11 cellular contexts compared by ENCODE assay signal in genomic region chr3:168025076-168025475, GRCh38.
DNase-seq lines count a peak whose midpoint lies in the region; ATAC-seq and TF ChIP-seq lines count a peak whose summit lies in the region.
"Had no signal": no experiment of that assay in that cellular context is flagged by ENCODE, and none has a peak within 500 bp of the region (broad histone marks: within the 10 kb centered on the region; RNA-seq: fewer than 3 reads in every experiment).

No MANE protein-coding gene starts in this region.

- ATAC-seq in Right ventricle myocardium inferior (no peak), HG03280 (IDR thresholded peaks at IDR 0.05; ENCODE audit: unreplicated experiment) (no peak), HG03565 (IDR thresholded peaks at IDR 0.05; ENCODE audit: unreplicated experiment) (no peak)
- no peak for ATAC-seq in activated naive CD8-positive, alpha-beta T cell treated with anti-CD3 and anti-CD28 coated beads, Interleukin-2, amount 50 U/mL, for 24 hours

- H3K27ac Mint-ChIP-seq in activated naive CD8-positive, alpha-beta T cell treated with anti-CD3 and anti-CD28 coated beads, Interleukin-2, amount 50 U/mL, for 24 hours: peak overlapping the region; percentile 91

- no peak for DNase-seq in right atrium auricular region (ENCODE audit: low spot score)
- DNase-seq in Right ventricle myocardium inferior (ENCODE audit: missing footprints): no peak
- no peak for DNase-seq in activated naive CD8-positive, alpha-beta T cell treated with anti-CD3 and anti-CD28 coated beads, Interleukin-2, amount 50 U/mL, for 24 hours
- peak; percentile 70 for DNase-seq in iris pigment epithelial cell (ENCODE audit: low read depth)
- DNase-seq in stimulated activated CD4-positive, alpha-beta T cell treated with anti-CD3 and anti-CD28 coated beads, Interleukin-15, amount 100 ng/mL, for 24 hours: no peak
- DNase-seq in H7: no peak
- DNase-seq: CD8-positive, alpha-beta memory T cell; NCI-H1048; T1000 had no signal

- H3K4me3 Mint-ChIP-seq in activated naive CD8-positive, alpha-beta T cell treated with anti-CD3 and anti-CD28 coated beads, Interleukin-2, amount 50 U/mL, for 24 hours: peak overlapping the region; percentile 44
- H3K4me3 Mint-ChIP-seq: CD8-positive, alpha-beta memory T cell had no signal

- H3K36me3 ChIP-seq in right atrium auricular region (peaks cover 53% of the 10 kb centered on the region), H7 (replicated peaks; ENCODE audit: control insufficient read depth, insufficient read depth, low read length) (peaks cover 14% of the 10 kb centered on the region)

- H3K27me3 ChIP-seq in right atrium auricular region: no peaks in the 10 kb centered on the region
- no peaks in the 10 kb centered on the region for H3K27me3 ChIP-seq in H7 (ENCODE audit: control insufficient read depth, insufficient read depth, low read length)

- H3K4me3 ChIP-seq in right atrium auricular region (no peak overlapping the region), H7 (ENCODE audit: insufficient read depth, low read depth, low read length) (no peak overlapping the region)

- no peak for TF ChIP-seq CTCF in right atrium auricular region (IDR thresholded peaks at IDR 0.05)

- H3K4me1 Mint-ChIP-seq in activated naive CD8-positive, alpha-beta T cell treated with anti-CD3 and anti-CD28 coated beads, Interleukin-2, amount 50 U/mL, for 24 hours: peaks cover 31% of the 10 kb centered on the region

- H3K9me3 ChIP-seq in right atrium auricular region: no peaks in the 10 kb centered on the region

- intact Hi-C loops in Right ventricle myocardium inferior (cut with DNase I): no loop called here

- peaks cover 0 to 25% of the 10 kb centered on the region in 2 donors for H3K4me1 ChIP-seq in right atrium auricular region

- no peaks in the 10 kb centered on the region for H3K27me3 Mint-ChIP-seq in activated naive CD8-positive, alpha-beta T cell treated with anti-CD3 and anti-CD28 coated beads, Interleukin-2, amount 50 U/mL, for 24 hours

- no peaks in the 10 kb centered on the region for H3K9me3 Mint-ChIP-seq in activated naive CD8-positive, alpha-beta T cell treated with anti-CD3 and anti-CD28 coated beads, Interleukin-2, amount 50 U/mL, for 24 hours

- H3K27ac ChIP-seq in right atrium auricular region: peak overlapping the region; percentile 61 to 83

- peaks cover 37% of the 10 kb centered on the region for H3K36me3 Mint-ChIP-seq in activated naive CD8-positive, alpha-beta T cell treated with anti-CD3 and anti-CD28 coated beads, Interleukin-2, amount 50 U/mL, for 24 hours (ENCODE audit: low read depth)
- H3K36me3 Mint-ChIP-seq: CD8-positive, alpha-beta memory T cell had no signal
